17 cellular contexts compared by ENCODE assay signal in genomic region chr3:107825556-107825955, GRCh38.
A peak's percentile ranks its signal among the peaks of the same experiment; 100 is the strongest.
DNase-seq lines count a peak whose midpoint lies in the region; ATAC-seq and TF ChIP-seq lines count a peak whose summit lies in the region.
"Had no signal": no experiment of that assay in that cellular context is flagged by ENCODE, and none has a peak within 500 bp of the region (broad histone marks: within the 10 kb centered on the region; RNA-seq: fewer than 3 reads in every experiment).

No MANE protein-coding gene starts in this region.

- POLR2A ChIA-PET in CD8-positive, alpha-beta T cell (lab: Charles Lee) = no interaction called here

- no peaks in the 10 kb centered on the region for H3K36me3 ChIP-seq in CD8-positive, alpha-beta T cell (ENCODE audit: insufficient read depth, low read length)
- H3K36me3 ChIP-seq in MG63 = no peaks in the 10 kb centered on the region
- H3K36me3 ChIP-seq: BLaER1, SJCRH30 had no signal

- H3K27me3 ChIP-seq in foreskin keratinocyte = peaks cover 12% of the 10 kb centered on the region
- H3K27me3 ChIP-seq in CD8-positive, alpha-beta T cell (ENCODE audit: insufficient read depth, low read length) = no peaks in the 10 kb centered on the region
- no peaks in the 10 kb centered on the region for H3K27me3 ChIP-seq in MG63
- H3K27me3 ChIP-seq: BLaER1, SJCRH30 had no signal

- no peaks in the 10 kb centered on the region for H3K9me3 Mint-ChIP-seq in CD8-positive, alpha-beta T cell

- no peak for TF ChIP-seq CTCF in foreskin keratinocyte (conservative IDR thresholded peaks at IDR 0.05)
- no peak for TF ChIP-seq CTCF in CD8-positive, alpha-beta T cell (IDR thresholded peaks at IDR 0.05)

- no peaks in the 10 kb centered on the region for H3K4me1 Mint-ChIP-seq in CD8-positive, alpha-beta T cell (ENCODE audit: low read depth)

- no peak overlapping the region for H3K27ac Mint-ChIP-seq in CD8-positive, alpha-beta T cell

- intact Hi-C loops in sciatic nerve (cut with DNase I) = no loop called here
- intact Hi-C loops in CD8-positive, alpha-beta T cell (cut with DNase I, micrococcal nuclease) = no loop called here

- peak; percentile 20 for DNase-seq in DMS 273 (lab: John Stamatoyannopoulos, UW; ENCODE audit: unreplicated experiment)
- no peak for DNase-seq in DMS 273 treated with DMSO at 0.1 percent for 48 hours (lab: John Stamatoyannopoulos, UW)
- DNase-seq in NCI-H1694 treated with DMSO at 0.1 percent for 48 hours (lab: John Stamatoyannopoulos, UW) = peak; percentile 25
- no peak for DNase-seq in foreskin keratinocyte
- DNase-seq in sciatic nerve (ENCODE audit: low spot score) = no peak
- no peak for DNase-seq in CD8-positive, alpha-beta T cell
- DNase-seq in MG63 = no peak
- DNase-seq: EL, H7, IMR-90, Kasumi-1, NCI-H1930, NCI-H748 treated with DMSO at 0.1 percent for 48 hours, PC-9, SJCRH30 had no signal

- no peak overlapping the region for H3K4me3 Mint-ChIP-seq in CD8-positive, alpha-beta T cell

- H3K4me3 ChIP-seq in CD8-positive, alpha-beta T cell (ENCODE audit: low read depth, low read length) = no peak overlapping the region
- H3K4me3 ChIP-seq in MG63 = no peak overlapping the region
- H3K4me3 ChIP-seq: BLaER1, PC-9, SJCRH30 had no signal

- CTCF ChIA-PET in CD8-positive, alpha-beta T cell (lab: Charles Lee) = no interaction called here

- no peak overlapping the region for H3K27ac ChIP-seq in foreskin keratinocyte
- H3K27ac ChIP-seq in CD8-positive, alpha-beta T cell (ENCODE audit: low read depth, low read length) = no peak overlapping the region
- H3K27ac ChIP-seq: BLaER1, PC-9, SJCRH30 had no signal

- H3K4me1 ChIP-seq in foreskin keratinocyte = no peaks in the 10 kb centered on the region
- H3K4me1 ChIP-seq in CD8-positive, alpha-beta T cell (ENCODE audit: insufficient read depth, low read length) = no peaks in the 10 kb centered on the region

- no peaks in the 10 kb centered on the region for H3K9me3 ChIP-seq in CD8-positive, alpha-beta T cell (ENCODE audit: low read length)
- no peaks in the 10 kb centered on the region for H3K9me3 ChIP-seq in MG63
- H3K9me3 ChIP-seq: BLaER1, SJCRH30 had no signal

- ATAC-seq in foreskin keratinocyte = peak; percentile 14
- ATAC-seq in sciatic nerve = peak; percentile 42
- no peak for ATAC-seq in CD8-positive, alpha-beta T cell
- no peak for ATAC-seq in GM19351 (IDR thresholded peaks at IDR 0.05; ENCODE audit: unreplicated experiment)

- no peaks in the 10 kb centered on the region for H3K36me3 Mint-ChIP-seq in CD8-positive, alpha-beta T cell

- H3K27me3 Mint-ChIP-seq in CD8-positive, alpha-beta T cell (ENCODE audit: low read depth) = peaks cover 17% of the 10 kb centered on the region

Comparison
In these comparisons a context has a peak if more than half of its experiments do, and no peak if none do; other contexts are left out.
1. DNase-seq: peak in DMS 273 (single experiment) and NCI-H1694 treated with DMSO at 0.1 percent for 48 hours (single experiment); none in DMS 273 treated with DMSO at 0.1 percent for 48 hours (single experiment), foreskin keratinocyte (0 of 2), sciatic nerve (single experiment), CD8-positive, alpha-beta T cell (0 of 7) and MG63 (single experiment).
2. ATAC-seq: peak in foreskin keratinocyte (single experiment) and sciatic nerve (single experiment); none in CD8-positive, alpha-beta T cell (single experiment) and GM19351 (single experiment).